28 cellular contexts compared by ENCODE assay signal in genomic region chr22:17176715-17177114, GRCh38.
"Had no signal": no experiment of that assay in that cellular context is flagged by ENCODE, and none has a peak within 500 bp of the region (broad histone marks: within the 10 kb centered on the region; RNA-seq: fewer than 3 reads in every experiment).

No MANE protein-coding gene starts in this region.

- H3K4me3 Mint-ChIP-seq: activated B cell treated with CpG ODN at 0.5 μM for 24 hours; activated CD8-positive, alpha-beta T cell treated with anti-CD3 and anti-CD28 coated beads for 36 hours; activated T-cell treated with anti-CD3 and anti-CD28 coated beads, Interleukin-2, amount 50 U/mL, for 4 hours; activated T-helper 17 cell treated with anti-CD3 and anti-CD28 coated beads, Interleukin-2, amount 50 U/mL, for 72 hours; T-helper 17 cell; T-helper 2 cell treated with Interferon-gamma antibody and Interleukin-4, amounts not matched to agents 5 μg/mL and 100 μg/mL, for 36 hours had no signal

- H3K9me3 Mint-ChIP-seq: activated B cell treated with CpG ODN at 0.5 μM for 24 hours; activated CD8-positive, alpha-beta T cell treated with anti-CD3 and anti-CD28 coated beads for 36 hours; activated naive CD4-positive, alpha-beta T cell treated with anti-CD3 and anti-CD28 coated beads, Interleukin-2, amount 50 U/mL, for 72 hours; activated T-cell treated with anti-CD3 and anti-CD28 coated beads, Interleukin-2, amount 50 U/mL, for 4 hours; activated T-helper 17 cell treated with anti-CD3 and anti-CD28 coated beads, Interleukin-2, amount 50 U/mL, for 72 hours; T-helper 2 cell treated with Interferon-gamma antibody and Interleukin-4, amounts not matched to agents 5 μg/mL and 100 μg/mL, for 36 hours had no signal

- ATAC-seq: activated CD4-positive, CD25-positive, alpha-beta regulatory T cell treated with anti-CD3 and anti-CD28 coated beads, Interleukin-2, amount 50 U/mL, for 24 hours; activated CD8-positive, alpha-beta T cell treated with anti-CD3 and anti-CD28 coated beads for 36 hours; activated naive CD4-positive, alpha-beta T cell treated with anti-CD3 and anti-CD28 coated beads, Interleukin-2, amount 50 U/mL, for 72 hours; activated T-cell treated with anti-CD3 and anti-CD28 coated beads, Interleukin-2, amount 50 U/mL, for 4 hours; activated T-helper 17 cell treated with anti-CD3 and anti-CD28 coated beads, Interleukin-2, amount 50 U/mL, for 72 hours; body of pancreas; esophagus mucosa; T-helper 17 cell had no signal

- H3K27me3 Mint-ChIP-seq: activated B cell treated with CpG ODN at 0.5 μM for 24 hours; activated CD8-positive, alpha-beta T cell treated with anti-CD3 and anti-CD28 coated beads for 36 hours; activated T-helper 17 cell treated with anti-CD3 and anti-CD28 coated beads, Interleukin-2, amount 50 U/mL, for 72 hours; T-helper 17 cell had no signal

- H3K36me3 Mint-ChIP-seq: activated naive CD4-positive, alpha-beta T cell treated with anti-CD3 and anti-CD28 coated beads, Interleukin-2, amount 50 U/mL, for 72 hours had no signal

- H3K27ac ChIP-seq: adrenal gland, body of pancreas, WERI-Rb-1 had no signal

- H3K4me1 Mint-ChIP-seq: activated T-helper 17 cell treated with anti-CD3 and anti-CD28 coated beads, Interleukin-2, amount 50 U/mL, for 72 hours had no signal

- H3K36me3 ChIP-seq: adrenal gland, WERI-Rb-1 had no signal

- H3K27ac Mint-ChIP-seq: activated B cell treated with CpG ODN at 0.5 μM for 24 hours; activated T-helper 17 cell treated with anti-CD3 and anti-CD28 coated beads, Interleukin-2, amount 50 U/mL, for 72 hours; T-helper 17 cell; T-helper 2 cell treated with Interferon-gamma antibody and Interleukin-4, amounts not matched to agents 5 μg/mL and 100 μg/mL, for 36 hours had no signal

- DNase-seq: activated B cell treated with CpG ODN at 0.5 μM for 24 hours; activated CD4-positive, alpha-beta T cell treated with anti-CD3 and anti-CD28 coated beads for 48 hours; activated CD4-positive, alpha-beta T cell treated with anti-CD3 and anti-CD28 coated beads, Interleukin-2, amount 50 U/mL, for 1 hour; activated CD4-positive, alpha-beta T cell treated with anti-CD3 and anti-CD28 coated beads, Interleukin-2, amount 50 U/mL, for 48 hours; activated CD8-positive, alpha-beta memory T cell treated with anti-CD3 and anti-CD28 coated beads for 24 hours; activated CD8-positive, alpha-beta T cell treated with anti-CD3 and anti-CD28 coated beads for 36 hours; activated effector memory CD4-positive, alpha-beta T cell treated with Interleukin-2 at 50 U/mL for 16 hours; activated gamma-delta T cell treated with Interleukin-2 at 50 U/mL for 16 hours; activated naive CD4-positive, alpha-beta T cell treated with Interleukin-2 at 50 U/mL for 16 hours; activated T-cell treated with anti-CD3 and anti-CD28 coated beads, Interleukin-2, amount 50 U/mL, for 4 hours; adrenal gland; amygdala; aorta; body of pancreas; caudate nucleus; cortex of kidney; dermis blood vessel endothelial cell; effector CD4-positive, alpha-beta T cell; foreskin fibroblast; T-helper 1 cell; T-helper 17 cell; T1000; WERI-Rb-1 had no signal

- H3K9me3 ChIP-seq: adrenal gland, body of pancreas had no signal

- H3K4me3 ChIP-seq: adrenal gland, body of pancreas had no signal

- H3K27me3 ChIP-seq: adrenal gland, body of pancreas had no signal
